Comparison of ENCODE assay signal across 21 cellular contexts in genomic region chr14:66043921-66044320, GRCh38.
DNase-seq lines count a peak whose midpoint lies in the region; ATAC-seq and TF ChIP-seq lines count a peak whose summit lies in the region.
"Had no signal": no experiment of that assay in that cellular context is flagged by ENCODE, and none has a peak within 500 bp of the region (broad histone marks: within the 10 kb centered on the region; RNA-seq: fewer than 3 reads in every experiment).

No MANE protein-coding gene starts in this region.

- peaks cover 33% of the 10 kb centered on the region for H3F3A ChIP-seq in GM23248 (ENCODE audit: insufficient read depth)

- peak overlapping the region; percentile 20 for H3K4me2 ChIP-seq in GM23248 (ENCODE audit: unreplicated experiment)
- H3K4me2 ChIP-seq: hepatocyte had no signal

- no peaks in the 10 kb centered on the region for H3K36me3 ChIP-seq in GM23248 (ENCODE audit: low read depth)
- no peaks in the 10 kb centered on the region for H3K36me3 ChIP-seq in ascending aorta
- H3K36me3 ChIP-seq: left ventricle myocardium inferior, right lobe of liver, thyroid gland had no signal

- H3K27me3 ChIP-seq in GM23248 (replicated peaks; ENCODE audit: insufficient read depth) (no peaks in the 10 kb centered on the region), foreskin keratinocyte (no peaks in the 10 kb centered on the region), ascending aorta (no peaks in the 10 kb centered on the region)
- H3K27me3 ChIP-seq: hepatocyte, right lobe of liver, thyroid gland had no signal

- H4K20me1 ChIP-seq in GM23248 (ENCODE audit: insufficient read depth): no peaks in the 10 kb centered on the region

- H2AFZ ChIP-seq in GM23248: no peak overlapping the region
- H2AFZ ChIP-seq: hepatocyte had no signal

- in situ Hi-C loops in GM23248 (cut with MboI): no loop called here

- no peak overlapping the region for H3K9ac ChIP-seq in GM23248

- no peaks in the 10 kb centered on the region for H3K9me3 ChIP-seq in GM23248 (ENCODE audit: low read depth)
- H3K9me3 ChIP-seq in ascending aorta: no peaks in the 10 kb centered on the region
- H3K9me3 ChIP-seq: left ventricle myocardium inferior, right lobe of liver, thyroid gland had no signal

- no peaks in the 10 kb centered on the region for H3K9me2 ChIP-seq in GM23248 (ENCODE audit: insufficient read depth)

- H3K4me3 ChIP-seq in GM23248: no peak overlapping the region
- H3K4me3 ChIP-seq in ascending aorta: no peak overlapping the region
- H3K4me3 ChIP-seq: hepatocyte, left ventricle myocardium inferior, right lobe of liver, thyroid gland had no signal

- peak; percentile 86 for DNase-seq in GM23248
- DNase-seq in amniotic epithelial cell (ENCODE audit: low read depth): peak; percentile 58
- peak; percentile 18 to 61 for DNase-seq in foreskin keratinocyte
- DNase-seq in ascending aorta (ENCODE audit: low spot score in 2 of 2): no peak
- DNase-seq in NCI-H446 (lab: John Stamatoyannopoulos, UW): no peak
- DNase-seq: activated CD4-positive, alpha-beta T cell treated with anti-CD3 and anti-CD28 coated beads, Interleukin-2, amount 50 U/mL, for 1 hour; activated naive CD4-positive, alpha-beta T cell treated with anti-CD3 and anti-CD28 coated beads, Interleukin-2, amount 50 U/mL, for 16 hours; AML-193; aorta; CD4-positive, alpha-beta memory T cell; DMS 273 treated with DMSO at 0.1 percent for 48 hours; left ventricle myocardium inferior; NCI-H1694; NCI-H82; right lobe of liver; stimulated activated naive CD8-positive, alpha-beta T cell treated with anti-CD3 and anti-CD28 coated beads, Interleukin-15, Interleukin-2, amounts not matched to agents 100 U/mL and 50 U/mL, for 24 hours; thyroid gland had no signal

- H3K27ac ChIP-seq in GM23248 (peak overlapping the region; percentile 25), foreskin keratinocyte (no peak overlapping the region), ascending aorta (no peak overlapping the region)
- H3K27ac ChIP-seq: hepatocyte, left ventricle myocardium inferior, right lobe of liver, thyroid gland had no signal

- no peaks in the 10 kb centered on the region for H3K79me2 ChIP-seq in GM23248 (ENCODE audit: insufficient read depth)
- H3K79me2 ChIP-seq: hepatocyte had no signal

- intact Hi-C loops in ascending aorta (cut with DNase I): no loop called here

- H3K4me1 ChIP-seq in GM23248 (ENCODE audit: insufficient read depth): peaks cover 32% of the 10 kb centered on the region
- no peaks in the 10 kb centered on the region for H3K4me1 ChIP-seq in foreskin keratinocyte
- no peaks in the 10 kb centered on the region for H3K4me1 ChIP-seq in ascending aorta
- H3K4me1 ChIP-seq: right lobe of liver, thyroid gland had no signal

- TF ChIP-seq CTCF in foreskin keratinocyte (conservative IDR thresholded peaks at IDR 0.05) (no peak), ascending aorta (IDR thresholded peaks at IDR 0.05) (no peak)

- ATAC-seq in foreskin keratinocyte: peak; percentile 41
- no peak for ATAC-seq in HG02678 (IDR thresholded peaks at IDR 0.05; ENCODE audit: unreplicated experiment)
- ATAC-seq in HG02571 (IDR thresholded peaks at IDR 0.05; ENCODE audit: unreplicated experiment): no peak
- ATAC-seq: right lobe of liver; stimulated activated naive CD8-positive, alpha-beta T cell treated with anti-CD3 and anti-CD28 coated beads, Interleukin-15, Interleukin-2, amounts not matched to agents 100 U/mL and 50 U/mL, for 24 hours; WTC11 had no signal

Comparison
In these comparisons a context has a peak if more than half of its experiments do, and no peak if none do; other contexts are left out.
1. DNase-seq: peak in GM23248 (single experiment), amniotic epithelial cell (single experiment) and foreskin keratinocyte (2 of 2); none in ascending aorta (0 of 2) and NCI-H446 (0 of 2).